ENCODE assay signal across 1 cellular context in genomic region chr13:50444726-50445125, GRCh38.
TF ChIP-seq lines count a peak whose summit lies in the region.

No MANE protein-coding gene starts in this region.

TF ChIP-seq in H1, 55 proteins besides CTCF, POLR2A, EP300 and RAD21 (continued from another document):
- TF ChIP-seq BCL11A (IDR thresholded peaks at IDR 0.05; ENCODE audit: low read depth in 2 of 2, low read length in 2 of 2): no peak
- no peak for TF ChIP-seq BACH1 (IDR thresholded peaks at IDR 0.05; ENCODE audit: low read length)
- no peak for TF ChIP-seq SUZ12 (IDR thresholded peaks at IDR 0.05; ENCODE audit: low read length)
- 0 out of 4 replicates have a peak, but pooled peaks of 1 of the 2 experiments have one; percentile 34 for TF ChIP-seq SIN3A (conservative IDR thresholded peaks at IDR 0.05 in 1 of 2, IDR thresholded peaks at IDR 0.05 in 1 of 2; ENCODE audit: low read depth in 1 of 2, low read length in 2 of 2)
- no peak for TF ChIP-seq TAF7 (optimal IDR thresholded peaks at IDR 0.05; ENCODE audit: borderline replicate concordance, low read depth, low read length)
